15 cellular contexts compared by ENCODE assay signal in genomic region chr20:7744411-7744810, GRCh38.
DNase-seq lines count a peak whose midpoint lies in the region; ATAC-seq, FAIRE-seq and TF ChIP-seq lines count a peak whose summit lies in the region.
"Had no signal": no experiment of that assay in that cellular context is flagged by ENCODE, and none has a peak within 500 bp of the region (broad histone marks: within the 10 kb centered on the region; RNA-seq: fewer than 3 reads in every experiment).

No MANE protein-coding gene starts in this region.

- peak; percentile 7 for DNase-seq in AG04449 (ENCODE audit: low read depth, low spot score)
- DNase-seq in HFF-Myc (ENCODE audit: extremely low read depth, low read depth) = peak; percentile 3
- peak; percentile 86 for DNase-seq in astrocyte (ENCODE audit: low read depth)
- peak; percentile 5 for DNase-seq in glomerular visceral epithelial cell (ENCODE audit: extremely low spot score)
- DNase-seq in posterior vena cava (ENCODE audit: low spot score) = no peak
- DNase-seq in upper lobe of right lung = no peak
- no peak for DNase-seq in NCI-H128 (lab: John Stamatoyannopoulos, UW; ENCODE audit: unreplicated experiment)
- DNase-seq: activated CD4-positive, alpha-beta T cell treated with anti-CD3 and anti-CD28 coated beads for 48 hours; AML-193; NCI-H2029 treated with DMSO at 0.1 percent for 48 hours; Right ventricle myocardium superior had no signal

- no peak for FAIRE-seq in astrocyte (lab: Jason Lieb, UNC)

- H3K4me3 Mint-ChIP-seq in astrocyte (ENCODE audit: unreplicated experiment) = no peak overlapping the region
- H3K4me3 Mint-ChIP-seq: activated naive CD8-positive, alpha-beta T cell; T-helper 2 cell treated with Interferon-gamma antibody and Interleukin-4, amounts not matched to agents 5 μg/mL and 100 μg/mL, for 36 hours had no signal

- H3K36me3 Mint-ChIP-seq in astrocyte (ENCODE audit: low read depth, unreplicated experiment) = no peaks in the 10 kb centered on the region
- H3K36me3 Mint-ChIP-seq: activated naive CD8-positive, alpha-beta T cell had no signal

- TF ChIP-seq CTCF in AG04449 (IDR thresholded peaks at IDR 0.05; ENCODE audit: insufficient read depth, low read length, missing control alignments) (no peak), HFF-Myc (IDR thresholded peaks at IDR 0.05; ENCODE audit: low read depth, low read length, missing control alignments) (no peak), astrocyte (IDR thresholded peaks at IDR 0.05; ENCODE audit: insufficient read depth, low read depth, low read length) (no peak), upper lobe of right lung (IDR thresholded peaks at IDR 0.05) (no peak)

- no peak overlapping the region for H2AFZ ChIP-seq in astrocyte (ENCODE audit: low read depth, low read length)

- intact Hi-C loops in posterior vena cava (cut with DNase I) (no loop called here), upper lobe of right lung (cut with DNase I) (no loop called here)

- H3K4me2 ChIP-seq in astrocyte (ENCODE audit: low read length) = no peak overlapping the region

- H3K4me1 Mint-ChIP-seq in astrocyte (ENCODE audit: low read depth, unreplicated experiment) = peaks cover 16% of the 10 kb centered on the region

- H3K27ac ChIP-seq in astrocyte (ENCODE audit: low read depth, low read length) = peak overlapping the region; percentile 23
- H3K27ac ChIP-seq in upper lobe of right lung = no peak overlapping the region
- H3K27ac ChIP-seq: skin epidermis had no signal

- no peaks in the 10 kb centered on the region for H3K9me3 Mint-ChIP-seq in astrocyte (ENCODE audit: unreplicated experiment)

- ATAC-seq in GM21576 (IDR thresholded peaks at IDR 0.05; ENCODE audit: unreplicated experiment) (no peak), upper lobe of right lung (no peak)

- H3K27me3 Mint-ChIP-seq in astrocyte (ENCODE audit: low read depth, unreplicated experiment) = no peaks in the 10 kb centered on the region
- H3K27me3 Mint-ChIP-seq: activated naive CD8-positive, alpha-beta T cell had no signal

- CTCF ChIA-PET in AG04449 (lab: Yijun Ruan, JAX) = interaction anchor here (0.6 kb wide), 1 partner anchor 1208 kb away, joined by 3 read pairs; no protein-coding TSS in a partner anchor

- H3K27me3 ChIP-seq in astrocyte (ENCODE audit: insufficient read depth, low read length) (no peaks in the 10 kb centered on the region), upper lobe of right lung (no peaks in the 10 kb centered on the region)

- H3K4me3 ChIP-seq in AG04449 (ENCODE audit: low read depth, low read length) (no peak overlapping the region), HFF-Myc (replicated peaks; ENCODE audit: low read depth, low read length) (no peak overlapping the region), astrocyte (ENCODE audit: insufficient read depth, low read depth, low read length) (no peak overlapping the region), upper lobe of right lung (no peak overlapping the region)
- H3K4me3 ChIP-seq: skin epidermis had no signal

- H3K79me2 ChIP-seq in astrocyte (ENCODE audit: insufficient read depth, low read length) = no peaks in the 10 kb centered on the region

- POLR2A ChIA-PET in AG04449 (lab: Yijun Ruan, JAX) = no interaction called here

- H3K9me3 ChIP-seq in astrocyte (ENCODE audit: insufficient read depth, low read depth, low read length) = no peaks in the 10 kb centered on the region
- H3K9me3 ChIP-seq in upper lobe of right lung = no peaks in the 10 kb centered on the region

- H4K20me1 ChIP-seq in astrocyte (ENCODE audit: insufficient read depth, low read length) = no peaks in the 10 kb centered on the region

- H3K36me3 ChIP-seq in astrocyte (ENCODE audit: insufficient read depth, low read length) (no peaks in the 10 kb centered on the region), upper lobe of right lung (no peaks in the 10 kb centered on the region)

- no peak overlapping the region for H3K27ac Mint-ChIP-seq in astrocyte (ENCODE audit: unreplicated experiment)
- H3K27ac Mint-ChIP-seq: activated naive CD8-positive, alpha-beta T cell; T-helper 2 cell treated with Interferon-gamma antibody and Interleukin-4, amounts not matched to agents 5 μg/mL and 100 μg/mL, for 36 hours had no signal

- H3K4me1 ChIP-seq in astrocyte (ENCODE audit: insufficient read depth, low read length) (peaks cover 6% of the 10 kb centered on the region), upper lobe of right lung (no peaks in the 10 kb centered on the region)

- H3K9ac ChIP-seq in astrocyte (ENCODE audit: low read length) = no peak overlapping the region

Comparison
In these comparisons a context has a peak if more than half of its experiments do, and no peak if none do; other contexts are left out.
1. DNase-seq: peak in AG04449 (single experiment), HFF-Myc (single experiment), astrocyte (single experiment) and glomerular visceral epithelial cell (single experiment); none in posterior vena cava (single experiment), upper lobe of right lung (single experiment) and NCI-H128 (single experiment).